17 cellular contexts compared by ENCODE assay signal in the genomic region with DNA sequence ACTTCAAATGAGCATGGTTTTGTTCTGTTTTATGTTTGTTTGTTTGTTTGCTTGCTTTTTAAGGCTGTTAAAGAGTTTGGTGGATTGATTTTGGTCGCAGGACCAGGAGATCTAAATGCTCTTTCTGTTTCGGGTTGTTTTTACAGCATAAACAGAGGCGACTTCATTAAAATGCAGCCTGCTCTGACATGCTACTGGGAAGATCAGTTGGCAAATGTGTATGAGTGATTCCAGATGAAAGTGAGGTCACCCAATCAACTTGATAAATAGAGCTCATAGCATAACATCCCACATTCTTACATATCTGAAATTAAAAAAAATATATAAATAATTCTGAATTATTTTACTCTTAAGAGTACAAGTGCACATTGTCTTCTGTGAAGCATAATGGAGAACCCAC.
DNase-seq lines count a peak whose midpoint lies in the region; ATAC-seq and TF ChIP-seq lines count a peak whose summit lies in the region.
"Had no signal": no experiment of that assay in that cellular context is flagged by ENCODE, and none has a peak within 500 bp of the region (broad histone marks: within the 10 kb centered on the region; RNA-seq: fewer than 3 reads in every experiment).

No MANE protein-coding gene starts in this region.

- CTCF ChIA-PET in OCI-LY7 (lab: Charles Lee; ENCODE audit: unreplicated experiment), result no interaction called here

- intact Hi-C loops in OCI-LY7 (cut with micrococcal nuclease; ENCODE audit: unreplicated experiment), result no loop called here

- no peaks in the 10 kb centered on the region for H4K20me1 ChIP-seq in OCI-LY7 (ENCODE audit: insufficient read depth, low read length)
- H4K20me1 ChIP-seq: BLaER1 treated with 17β-estradiol and CSF1 and Interleukin-3, amounts not matched to agents 10 nM and 100 nM had no signal

- no peaks in the 10 kb centered on the region for H3K79me2 ChIP-seq in OCI-LY7 (ENCODE audit: insufficient read depth, low read depth, low read length)

- no peak overlapping the region for H3K4me3 ChIP-seq in OCI-LY7 (ENCODE audit: low read depth, low read length, poor library complexity, severe bottlenecking)
- H3K4me3 ChIP-seq: BLaER1 treated with 17β-estradiol and CSF1 and Interleukin-3, amounts not matched to agents 10 nM and 100 nM; HAP-1 had no signal

- H3K27me3 Mint-ChIP-seq in nephron (ENCODE audit: low read depth), result no peaks in the 10 kb centered on the region
- H3K27me3 Mint-ChIP-seq: B cell, IgD-negative memory B cell had no signal

- no peak for TF ChIP-seq CTCF in OCI-LY7 (conservative IDR thresholded peaks at IDR 0.05; ENCODE audit: low read length)
- TF ChIP-seq CTCF in nephron (IDR thresholded peaks at IDR 0.05; ENCODE audit: unreplicated experiment in 3 of 3), result no peak

- no peaks in the 10 kb centered on the region for H3K9me2 ChIP-seq in OCI-LY7 (ENCODE audit: insufficient read depth, low read length)

- POLR2A ChIA-PET in OCI-LY7 (lab: Charles Lee), result interaction anchor here (0.5 to 4.4 kb wide), 6 partner anchors 9 to 505 kb away, joined by 3 to 21 read pairs (median 4); no protein-coding TSS in a partner anchor

- no peaks in the 10 kb centered on the region for H3K9me3 ChIP-seq in OCI-LY7 (ENCODE audit: low read length)
- H3K9me3 ChIP-seq: BLaER1 treated with 17β-estradiol and CSF1 and Interleukin-3, amounts not matched to agents 10 nM and 100 nM; HAP-1 had no signal

- H3K9me3 Mint-ChIP-seq in nephron, result peaks cover 2% of the 10 kb centered on the region

- H3K4me2 ChIP-seq in OCI-LY7 (ENCODE audit: low read length), result no peak overlapping the region
- H3K4me2 ChIP-seq: BLaER1 treated with 17β-estradiol and CSF1 and Interleukin-3, amounts not matched to agents 10 nM and 100 nM had no signal

- H3K4me3 Mint-ChIP-seq in nephron, result no peak overlapping the region
- H3K4me3 Mint-ChIP-seq: B cell; CD8-positive, alpha-beta T cell; IgD-negative memory B cell had no signal

- DNase-seq in AG20443 (ENCODE audit: low spot score) (peak; percentile 12), OCI-LY7 (ENCODE audit: low spot score) (no peak), fibroblast of peridontal ligament (ENCODE audit: extremely low read depth) (peak; percentile 37), NCI-H2107 treated with DMSO at 0.1 percent for 48 hours (lab: John Stamatoyannopoulos, UW; ENCODE audit: unreplicated experiment) (no peak)
- DNase-seq in stimulated activated CD4-positive, alpha-beta T cell treated with anti-CD3 and anti-CD28 coated beads, Interleukin-1b, Interleukin-23, amount 100 ng/mL, for 48 hours, result no peak
- DNase-seq: 8988T; Calu3; CD8-positive, alpha-beta T cell; DMS79 treated with DMSO at 0.1 percent for 48 hours; GF-D8 had no signal

- peak overlapping the region; percentile 57; the same call in 1 of the 2 replicates for H2AFZ ChIP-seq in OCI-LY7 (ENCODE audit: low read length)

- H3K4me1 ChIP-seq in OCI-LY7 (ENCODE audit: insufficient read depth, low read length, poor library complexity, severe bottlenecking), result peaks cover 38% of the 10 kb centered on the region
- H3K4me1 ChIP-seq: BLaER1 treated with 17β-estradiol and CSF1 and Interleukin-3, amounts not matched to agents 10 nM and 100 nM; HAP-1 had no signal

- H3K36me3 Mint-ChIP-seq in nephron (ENCODE audit: low read depth), result no peaks in the 10 kb centered on the region
- H3K36me3 Mint-ChIP-seq: CD8-positive, alpha-beta T cell; IgD-negative memory B cell had no signal

- no TSS peak for BruUV-seq in OCI-LY7 (replicated peaks; lab: Mats Ljungman, UMichigan)

- no peak overlapping the region for H3K27ac ChIP-seq in OCI-LY7 (ENCODE audit: low read depth, low read length, poor library complexity, severe bottlenecking)
- H3K27ac ChIP-seq: BLaER1 treated with 17β-estradiol and CSF1 and Interleukin-3, amounts not matched to agents 10 nM and 100 nM had no signal

- ATAC-seq in GM21526 (IDR thresholded peaks at IDR 0.05; ENCODE audit: low FRiP score, unreplicated experiment), result no peak
- ATAC-seq: CD8-positive, alpha-beta T cell; HepG2 had no signal

- H3K27ac Mint-ChIP-seq in nephron, result peak overlapping the region; percentile 44 to 89 (median 78)
- H3K27ac Mint-ChIP-seq: B cell; CD8-positive, alpha-beta T cell; IgD-negative memory B cell had no signal

- no peaks in the 10 kb centered on the region for H3K36me3 ChIP-seq in OCI-LY7 (ENCODE audit: insufficient read depth, low read length)
- H3K36me3 ChIP-seq: BLaER1 treated with 17β-estradiol and CSF1 and Interleukin-3, amounts not matched to agents 10 nM and 100 nM; HAP-1 had no signal

- H3K4me1 Mint-ChIP-seq in nephron, result peaks cover 23% of the 10 kb centered on the region
- H3K4me1 Mint-ChIP-seq: B cell, IgD-negative memory B cell had no signal

Comparison
In these comparisons a context has a peak if more than half of its experiments do, and no peak if none do; other contexts are left out.
1. DNase-seq: peak in AG20443 (single experiment) and fibroblast of peridontal ligament (single experiment); none in OCI-LY7 (single experiment), NCI-H2107 treated with DMSO at 0.1 percent for 48 hours (single experiment) and stimulated activated CD4-positive, alpha-beta T cell treated with anti-CD3 and anti-CD28 coated beads, Interleukin-1b, Interleukin-23, amount 100 ng/mL, for 48 hours (single experiment).